ENCODE assay signal across 18 cellular contexts in the genomic region with DNA sequence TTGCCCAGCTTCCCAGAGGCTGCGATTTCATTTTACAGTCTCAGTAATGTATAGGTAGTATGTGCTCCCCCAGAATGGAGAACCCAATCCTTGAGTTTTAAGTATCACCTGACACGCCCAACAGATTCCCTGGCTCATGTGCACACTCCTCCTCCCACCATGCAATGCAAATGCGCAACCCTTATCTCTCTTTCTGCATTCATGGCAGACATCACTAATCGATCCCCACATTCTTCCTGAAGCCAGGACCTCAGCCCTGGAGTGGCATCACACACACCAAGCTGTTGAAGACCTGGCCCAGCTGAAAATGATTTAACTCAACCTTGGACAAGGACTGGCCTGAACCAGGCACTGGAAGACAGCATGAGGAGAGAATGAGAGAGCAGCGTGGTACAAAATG.
A peak's percentile ranks its signal among the peaks of the same experiment; 100 is the strongest.
DNase-seq lines count a peak whose midpoint lies in the region; ATAC-seq and TF ChIP-seq lines count a peak whose summit lies in the region.
"Had no signal": no experiment of that assay in that cellular context is flagged by ENCODE, and none has a peak within 500 bp of the region (broad histone marks: within the 10 kb centered on the region; RNA-seq: fewer than 3 reads in every experiment).

No MANE protein-coding gene starts in this region.

- H3K27ac Mint-ChIP-seq in Caco-2 (ENCODE audit: unreplicated experiment) (peak overlapping the region; percentile 12), progenitor cell of endocrine pancreas (peak overlapping the region; percentile 57)
- H3K27ac Mint-ChIP-seq: activated CD4-positive, alpha-beta T cell treated with anti-CD3 and anti-CD28 coated beads, Interleukin-2, amount 10 ng/mL, durations not matched to agents 7 days and 5 days; CD4-positive, CD25-positive, alpha-beta regulatory T cell; stimulated activated memory B cell treated with anti-CD40 and anti-IgM and Interleukin-4, amounts not matched to agents 10 μg/mL and 1 μg/mL and 100 μg/mL, for 72 hours had no signal

- H3K4me1 Mint-ChIP-seq in Caco-2 (ENCODE audit: low read depth, unreplicated experiment) (no peaks in the 10 kb centered on the region), progenitor cell of endocrine pancreas (ENCODE audit: low read depth) (peaks cover 35% of the 10 kb centered on the region)
- H3K4me1 Mint-ChIP-seq: CD4-positive, CD25-positive, alpha-beta regulatory T cell; stimulated activated memory B cell treated with anti-CD40 and anti-IgM and Interleukin-4, amounts not matched to agents 10 μg/mL and 1 μg/mL and 100 μg/mL, for 72 hours had no signal

- H3K36me3 ChIP-seq in Caco-2 (ENCODE audit: control insufficient read depth, insufficient read depth, low read length) = 0 out of 2 replicates have a peak, but pooled peaks cover 1% of the 10 kb centered on the region
- peaks cover 5% of the 10 kb centered on the region for H3K36me3 ChIP-seq in right atrium auricular region

- H3K4me1 ChIP-seq in Caco-2 (no peaks in the 10 kb centered on the region), right atrium auricular region (peaks cover 0 to 86% of the 10 kb centered on the region in 2 donors)

- no TSS peak for BruUV-seq in Caco-2 (replicated peaks; lab: Mats Ljungman, UMichigan)

- peak overlapping the region; percentile 70; the same call in 1 of the 2 replicates for H3K27ac ChIP-seq in VCaP
- H3K27ac ChIP-seq in right atrium auricular region = peak overlapping the region; percentile 79 to 89

- ATAC-seq in GM18520 (IDR thresholded peaks at IDR 0.05; ENCODE audit: unreplicated experiment) = no peak
- ATAC-seq: stimulated activated memory B cell treated with anti-CD40 and anti-IgM and Interleukin-4, amounts not matched to agents 10 μg/mL and 1 μg/mL and 100 μg/mL, for 72 hours had no signal

- H3K27me3 Mint-ChIP-seq in Caco-2 (ENCODE audit: insufficient read depth, unreplicated experiment) (no peaks in the 10 kb centered on the region), progenitor cell of endocrine pancreas (no peaks in the 10 kb centered on the region)
- H3K27me3 Mint-ChIP-seq: CD4-positive, CD25-positive, alpha-beta regulatory T cell had no signal

- H3K27me3 ChIP-seq in Caco-2 (replicated peaks; ENCODE audit: control insufficient read depth, insufficient read depth, low read length) (no peaks in the 10 kb centered on the region), right atrium auricular region (no peaks in the 10 kb centered on the region)
- H3K27me3 ChIP-seq: thyroid gland had no signal

- H3K9me3 Mint-ChIP-seq in Caco-2 (ENCODE audit: unreplicated experiment) (no peaks in the 10 kb centered on the region), progenitor cell of endocrine pancreas (ENCODE audit: low read depth) (no peaks in the 10 kb centered on the region)
- H3K9me3 Mint-ChIP-seq: activated CD4-positive, alpha-beta T cell treated with anti-CD3 and anti-CD28 coated beads, Interleukin-2, amount 10 ng/mL, durations not matched to agents 7 days and 5 days; stimulated activated memory B cell treated with anti-CD40 and anti-IgM and Interleukin-4, amounts not matched to agents 10 μg/mL and 1 μg/mL and 100 μg/mL, for 72 hours had no signal

- H3K4me3 Mint-ChIP-seq in Caco-2 (ENCODE audit: unreplicated experiment) (no peak overlapping the region), progenitor cell of endocrine pancreas (ENCODE audit: low read depth) (no peak overlapping the region)
- H3K4me3 Mint-ChIP-seq: activated CD4-positive, alpha-beta T cell treated with anti-CD3 and anti-CD28 coated beads, Interleukin-2, amount 10 ng/mL, durations not matched to agents 7 days and 5 days; CD4-positive, CD25-positive, alpha-beta regulatory T cell; stimulated activated memory B cell treated with anti-CD40 and anti-IgM and Interleukin-4, amounts not matched to agents 10 μg/mL and 1 μg/mL and 100 μg/mL, for 72 hours had no signal

- POLR2A ChIA-PET in Caco-2 (lab: Charles Lee) = interaction anchor here (1.1 kb wide), 1 partner anchor 851 kb away, joined by 4 read pairs; no protein-coding TSS in a partner anchor

- DNase-seq in Caco-2 (no peak), right atrium auricular region (ENCODE audit: low spot score) (no peak), progenitor cell of endocrine pancreas (ENCODE audit: low spot score, unreplicated experiment) (no peak), iPS-NIHi7 (ENCODE audit: extremely low spot score) (no peak), NCI-H146 treated with DMSO at 0.1 percent for 48 hours (lab: John Stamatoyannopoulos, UW; ENCODE audit: unreplicated experiment) (no peak), NCI-H1930 (lab: John Stamatoyannopoulos, UW) (no peak)
- DNase-seq: activated CD4-positive, alpha-beta T cell treated with anti-CD3 and anti-CD28 coated beads, Interleukin-2, amount 10 ng/mL, durations not matched to agents 7 days and 5 days; activated CD8-positive, alpha-beta memory T cell treated with anti-CD3 and anti-CD28 coated beads, Interleukin-2, amount 50 U/mL, for 4 hours; activated effector memory CD4-positive, alpha-beta T cell treated with anti-CD3 and anti-CD28 coated beads, Interleukin-2, amount 50 U/mL, for 16 hours; amniotic stem cell; CD4-positive, CD25-positive, alpha-beta regulatory T cell; DMS153; NCI-H1417; NCI-H2171; thyroid gland had no signal

- CTCF ChIA-PET in Caco-2 (lab: Charles Lee) = no interaction called here

- TF ChIP-seq CTCF in Caco-2 (IDR thresholded peaks at IDR 0.05; ENCODE audit: insufficient read depth in 1 of 2, low read depth in 1 of 2, low read length in 1 of 2, severe bottlenecking in 1 of 2, unreplicated experiment in 1 of 2) (no peak), VCaP (conservative IDR thresholded peaks at IDR 0.05) (no peak), right atrium auricular region (IDR thresholded peaks at IDR 0.05) (no peak), progenitor cell of endocrine pancreas (IDR thresholded peaks at IDR 0.05; ENCODE audit: unreplicated experiment) (no peak)

- intact Hi-C loops in Caco-2 (cut with micrococcal nuclease; ENCODE audit: unreplicated experiment) = no loop called here

- H3K4me3 ChIP-seq in Caco-2 (ENCODE audit: low read depth, low read length) = no peak overlapping the region
- H3K4me3 ChIP-seq in right atrium auricular region = no peak overlapping the region
- H3K4me3 ChIP-seq: thyroid gland had no signal

- H3K9me3 ChIP-seq in Caco-2 (no peaks in the 10 kb centered on the region), right atrium auricular region (no peaks in the 10 kb centered on the region)
- H3K9me3 ChIP-seq: thyroid gland had no signal

- H3K36me3 Mint-ChIP-seq in Caco-2 (ENCODE audit: insufficient read depth, unreplicated experiment) (peaks cover 54% of the 10 kb centered on the region), progenitor cell of endocrine pancreas (ENCODE audit: insufficient read depth) (peaks cover 19% of the 10 kb centered on the region)
- H3K36me3 Mint-ChIP-seq: CD4-positive, CD25-positive, alpha-beta regulatory T cell; stimulated activated memory B cell treated with anti-CD40 and anti-IgM and Interleukin-4, amounts not matched to agents 10 μg/mL and 1 μg/mL and 100 μg/mL, for 72 hours had no signal
